8 cellular contexts compared by ENCODE assay signal in the genomic region with DNA sequence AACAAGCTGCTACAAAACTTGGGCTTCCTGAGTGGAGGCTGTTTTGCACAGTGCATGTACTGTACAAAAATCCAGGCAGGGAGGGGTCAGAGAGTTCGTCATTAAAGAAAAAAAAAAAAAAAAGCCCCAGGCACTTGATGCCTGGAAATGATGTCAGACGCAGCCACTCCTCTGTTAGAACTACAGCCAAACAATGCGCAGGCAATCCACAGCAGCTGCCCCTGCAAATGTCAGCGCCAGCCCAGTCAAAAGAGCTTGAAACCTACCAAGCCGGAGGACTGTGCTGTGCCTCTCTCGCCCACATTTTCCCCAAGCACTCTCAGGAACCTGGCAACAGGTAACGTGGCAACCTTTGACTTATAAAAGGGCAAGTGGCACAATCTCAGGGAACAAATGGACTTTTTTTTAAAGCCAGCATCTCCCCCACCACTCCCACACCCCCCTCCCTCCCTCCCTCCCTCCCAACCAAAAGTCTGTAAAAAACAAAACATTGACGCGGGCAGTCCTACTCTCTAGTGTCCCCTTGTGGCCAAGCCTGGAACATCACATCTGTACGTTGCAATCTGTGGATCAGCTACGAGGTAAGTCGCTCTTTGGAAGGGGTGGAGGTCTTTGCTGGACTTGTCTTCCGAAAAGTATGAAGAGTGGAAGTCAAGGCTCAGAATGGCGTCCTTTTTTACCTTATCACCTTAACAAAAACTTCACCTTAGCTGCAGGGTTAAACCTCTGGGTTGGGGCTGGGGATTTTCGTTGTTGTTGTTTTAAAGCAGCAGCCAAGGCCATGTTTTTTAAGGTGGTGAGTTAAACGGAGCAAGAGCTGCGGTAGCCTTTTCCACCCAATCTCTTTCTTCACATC.
DNase-seq lines count a peak whose midpoint lies in the region; ATAC-seq, FAIRE-seq and TF ChIP-seq lines count a peak whose summit lies in the region.

No MANE protein-coding gene starts in this region.

- H3K4me1 Mint-ChIP-seq in CD14-positive monocyte: peaks cover 46% of the 10 kb centered on the region
- peaks cover 58% of the 10 kb centered on the region for H3K4me1 Mint-ChIP-seq in activated CD4-positive, alpha-beta T cell treated with anti-CD3 and anti-CD28 coated beads, Interleukin-2, amount 10 ng/mL, durations not matched to agents 7 days and 5 days
- peaks cover 44% of the 10 kb centered on the region for H3K4me1 Mint-ChIP-seq in dendritic cell treated with granulocyte-macrophage colony-stimulating factor and Interleukin-4, amounts not matched to agents 40 ng/mL and 50 ng/mL, for 4 days (ENCODE audit: low read depth)

- in situ Hi-C loops in HepG2 (cut with HindIII; ENCODE audit: extremely low pct_ligation_motif_present, low pct_unique_long_range_greater_than_20kb): loop anchor here (5.0 kb wide), 3 partner anchors 73 to 312 kb away; a partner anchor contains a TSS

- peak overlapping the region; percentile 96 for H3K9ac ChIP-seq in HepG2 (ENCODE audit: insufficient read depth, low read depth, low read length)

- peak overlapping the region; percentile 73 to 94 (median 78) for H3K4me3 ChIP-seq in HepG2 (replicated peaks in 1 of 3; ENCODE audit: insufficient read depth in 1 of 3, low read depth in 2 of 3, low read length in 3 of 3)

- peaks cover 0 to 6% of the 10 kb centered on the region in 2 experiments; a peak in 2 of 5 replicates for H3K36me3 ChIP-seq in HepG2 (replicated peaks in 1 of 2; ENCODE audit: control insufficient read depth in 1 of 2, insufficient read depth in 2 of 2, low read length in 2 of 2)

- H3K27me3 Mint-ChIP-seq in CD14-positive monocyte (ENCODE audit: low read depth in 3 of 3): peaks cover 0 to 5% (median 0%) of the 10 kb centered on the region in 3 donors
- H3K27me3 Mint-ChIP-seq in activated CD4-positive, alpha-beta T cell treated with anti-CD3 and anti-CD28 coated beads, Interleukin-2, amount 10 ng/mL, durations not matched to agents 7 days and 5 days: no peaks in the 10 kb centered on the region
- no peaks in the 10 kb centered on the region for H3K27me3 Mint-ChIP-seq in dendritic cell treated with granulocyte-macrophage colony-stimulating factor and Interleukin-4, amounts not matched to agents 40 ng/mL and 50 ng/mL, for 4 days

- H4K20me1 ChIP-seq in HepG2 (ENCODE audit: insufficient read depth, low read length): no peaks in the 10 kb centered on the region

- TF ChIP-seq CTCF in CD14-positive monocyte (IDR thresholded peaks at IDR 0.05): peak; percentile 81
- peak; percentile 80 for TF ChIP-seq CTCF in HepG2 (CRISPR knock-in tag; IDR thresholded peaks at IDR 0.05)

- peaks cover 3 to 4% of the 10 kb centered on the region in 2 donors for H3K36me3 Mint-ChIP-seq in CD14-positive monocyte
- peaks cover 24% of the 10 kb centered on the region for H3K36me3 Mint-ChIP-seq in activated CD4-positive, alpha-beta T cell treated with anti-CD3 and anti-CD28 coated beads, Interleukin-2, amount 10 ng/mL, durations not matched to agents 7 days and 5 days (ENCODE audit: low read depth)
- H3K36me3 Mint-ChIP-seq in dendritic cell treated with granulocyte-macrophage colony-stimulating factor and Interleukin-4, amounts not matched to agents 40 ng/mL and 50 ng/mL, for 4 days (ENCODE audit: low read depth): peaks cover 21% of the 10 kb centered on the region

- TF ChIP-seq RAD21 in HepG2 (CRISPR knock-in tag; IDR thresholded peaks at IDR 0.05): 0 out of 2 replicates have a peak, but pooled peaks have one; percentile 9

- POLR2A ChIA-PET in activated CD4-positive, alpha-beta T cell treated with anti-CD3 and anti-CD28 coated beads, Interleukin-2, amount 10 ng/mL, durations not matched to agents 7 days and 5 days (lab: Charles Lee): interaction anchor here (0.6 to 1.8 kb wide), 9 partner anchors 11 to 346 kb away, joined by 3 to 13 read pairs (median 4); a partner anchor contains a TSS
- POLR2A ChIA-PET in HepG2 (lab: Yijun Ruan, JAX): interaction anchor here (0.7 to 11.2 kb wide), 21 partner anchors 9 to 1643 kb away, joined by 3 to 271 read pairs (median 12); a partner anchor contains a TSS

- H2AFZ ChIP-seq in HepG2 (ENCODE audit: low read length): no peak overlapping the region

- no peaks in the 10 kb centered on the region for H3K9me3 ChIP-seq in HepG2 (ENCODE audit: low read length)

- intact Hi-C loops in CD14-positive monocyte (cut with micrococcal nuclease): loop anchor here (2.0 to 10.0 kb wide), 7 partner anchors 131 to 949 kb away; a partner anchor contains a TSS
- intact Hi-C loops in dendritic cell treated with granulocyte-macrophage colony-stimulating factor and Interleukin-4, amounts not matched to agents 40 ng/mL and 50 ng/mL, for 4 days (cut with micrococcal nuclease): loop anchor here (1.0 to 10.0 kb wide), 3 partner anchors 145 to 959 kb away; no protein-coding TSS in a partner anchor
- intact Hi-C loops in HepG2 (cut with micrococcal nuclease; ENCODE audit: unreplicated experiment): loop anchor here (1.0 to 2.0 kb wide), 3 partner anchors 72 to 313 kb away; no protein-coding TSS in a partner anchor

- H3K27me3 ChIP-seq in HepG2 (ENCODE audit: control insufficient read depth in 1 of 2, insufficient read depth in 2 of 2, low read length in 2 of 2): no peaks in the 10 kb centered on the region; a peak in 1 of 5 replicates

- 0% methylated on average over 17 of the region's 17 CpGs for WGBS in HepG2 (ENCODE audit: low lambda C conversion rate)

- H3K4me2 ChIP-seq in HepG2 (ENCODE audit: low read depth, low read length): peak overlapping the region; percentile 95

- peak; percentile 59 to 64 for TF ChIP-seq POLR2A in HepG2 (IDR thresholded peaks at IDR 0.05; ENCODE audit: insufficient read depth in 1 of 2, low read depth in 2 of 2, low read length in 2 of 2)

- peaks cover 75% of the 10 kb centered on the region for H3K4me1 ChIP-seq in HepG2 (ENCODE audit: insufficient read depth, low read length)

- TF ChIP-seq EP300 in HepG2 (IDR thresholded peaks at IDR 0.05; ENCODE audit: low read depth in 2 of 2, low read length in 2 of 2) (peak in 1 of 2 experiments; percentile 54; a peak in 1 of 4 replicates), HepG2 (CRISPR knock-in tag; IDR thresholded peaks at IDR 0.05; ENCODE audit: borderline replicate concordance) (no peak)

- peaks cover 0 to 2% (median 0%) of the 10 kb centered on the region in 7 donors for H3K9me3 Mint-ChIP-seq in CD14-positive monocyte
- H3K9me3 Mint-ChIP-seq in activated CD4-positive, alpha-beta T cell treated with anti-CD3 and anti-CD28 coated beads, Interleukin-2, amount 10 ng/mL, durations not matched to agents 7 days and 5 days: no peaks in the 10 kb centered on the region
- no peaks in the 10 kb centered on the region for H3K9me3 Mint-ChIP-seq in dendritic cell treated with granulocyte-macrophage colony-stimulating factor and Interleukin-4, amounts not matched to agents 40 ng/mL and 50 ng/mL, for 4 days

- peak; percentile 83 for FAIRE-seq in HepG2 (lab: Jason Lieb, UNC)

- peak overlapping the region; percentile 92 to 99 (median 96) for H3K27ac Mint-ChIP-seq in CD14-positive monocyte
- H3K27ac Mint-ChIP-seq in activated CD4-positive, alpha-beta T cell treated with anti-CD3 and anti-CD28 coated beads, Interleukin-2, amount 10 ng/mL, durations not matched to agents 7 days and 5 days: peak overlapping the region; percentile 99
- H3K27ac Mint-ChIP-seq in dendritic cell treated with granulocyte-macrophage colony-stimulating factor and Interleukin-4, amounts not matched to agents 40 ng/mL and 50 ng/mL, for 4 days: peak overlapping the region; percentile 99

- peak overlapping the region; percentile 71 to 84 for H3K4me3 Mint-ChIP-seq in CD14-positive monocyte
- H3K4me3 Mint-ChIP-seq in activated CD4-positive, alpha-beta T cell treated with anti-CD3 and anti-CD28 coated beads, Interleukin-2, amount 10 ng/mL, durations not matched to agents 7 days and 5 days: peak overlapping the region; percentile 84
- H3K4me3 Mint-ChIP-seq in dendritic cell treated with granulocyte-macrophage colony-stimulating factor and Interleukin-4, amounts not matched to agents 40 ng/mL and 50 ng/mL, for 4 days: peak overlapping the region; percentile 75

- BruUV-seq in HepG2 (replicated peaks; lab: Mats Ljungman, UMichigan): no TSS peak

- peak overlapping the region; percentile 96 for H3K27ac ChIP-seq in HepG2 (ENCODE audit: extremely low read length, insufficient read depth, low read length)

- DNase-seq in CD14-positive monocyte (ENCODE audit: low spot score): peak; percentile 87
- DNase-seq in NCI-H524 treated with DMSO at 0.1 percent for 48 hours (lab: John Stamatoyannopoulos, UW): peak; percentile 37
- DNase-seq in activated CD4-positive, alpha-beta T cell treated with anti-CD3 and anti-CD28 coated beads, Interleukin-2, amount 10 ng/mL, durations not matched to agents 7 days and 5 days: peak; percentile 91
- DNase-seq in HepG2 (ENCODE audit: low spot score): peak; percentile 96
- peak; percentile 80 for DNase-seq in stimulated activated CD4-positive, alpha-beta T cell treated with anti-CD3 and anti-CD28 coated beads, Interleukin-4, amount 100 ng/mL, for 1 hour

- CTCF ChIA-PET in activated CD4-positive, alpha-beta T cell treated with anti-CD3 and anti-CD28 coated beads, Interleukin-2, amount 10 ng/mL, durations not matched to agents 7 days and 5 days (lab: Charles Lee): interaction anchor here (0.5 to 4.1 kb wide), 40 partner anchors 9 to 711 kb away, joined by 3 to 44 read pairs (median 4); no protein-coding TSS in a partner anchor
- CTCF ChIA-PET in HepG2 (lab: Yijun Ruan, JAX; ENCODE audit: low intra/inter-chr PET ratio, low total read pairs): interaction anchor here (0.7 to 3.7 kb wide), 3 partner anchors 8 to 72 kb away, joined by 3 to 20 read pairs (median 5); no protein-coding TSS in a partner anchor

- peaks cover 33% of the 10 kb centered on the region for H3K79me2 ChIP-seq in HepG2 (ENCODE audit: insufficient read depth, low read length)

- ATAC-seq in GM19324 (IDR thresholded peaks at IDR 0.05; ENCODE audit: low FRiP score, unreplicated experiment) (peak; percentile 60), HG03469 (IDR thresholded peaks at IDR 0.05; ENCODE audit: unreplicated experiment) (peak; percentile 46), HepG2 (peak; percentile 80)

TF ChIP-seq in HepG2, 621 proteins besides CTCF, POLR2A, EP300 and RAD21 (continues in another document):
- 0 out of 2 replicates have a peak, but pooled peaks have one; percentile 43 for TF ChIP-seq SATB2 (CRISPR knock-in tag; IDR thresholded peaks at IDR 0.05)
- TF ChIP-seq ERF (CRISPR knock-in tag; IDR thresholded peaks at IDR 0.05): no peak
- no peak for TF ChIP-seq ZNF839 (CRISPR knock-in tag; IDR thresholded peaks at IDR 0.05; ENCODE audit: borderline replicate concordance)
- no peak for TF ChIP-seq NCOA5 (CRISPR knock-in tag; IDR thresholded peaks at IDR 0.05)
- TF ChIP-seq ZNF781 (CRISPR knock-in tag; IDR thresholded peaks at IDR 0.05; ENCODE audit: borderline replicate concordance, not compliant biosample characterization): no peak
- no peak for TF ChIP-seq ZC3H13 (CRISPR knock-in tag; IDR thresholded peaks at IDR 0.05)
- TF ChIP-seq, protein P1, sequence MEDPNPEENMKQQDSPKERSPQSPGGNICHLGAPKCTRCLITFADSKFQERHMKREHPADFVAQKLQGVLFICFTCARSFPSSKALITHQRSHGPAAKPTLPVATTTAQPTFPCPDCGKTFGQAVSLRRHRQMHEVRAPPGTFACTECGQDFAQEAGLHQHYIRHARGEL (CRISPR knock-in tag; IDR thresholded peaks at IDR 0.05): no peak
- TF ChIP-seq ZNF343 (CRISPR knock-in tag; IDR thresholded peaks at IDR 0.05): 0 out of 2 replicates have a peak, but pooled peaks have one; percentile 55

Comparison
In these comparisons a context has a peak if more than half of its experiments do, and no peak if none do; other contexts are left out.
1. Peak in every context shown above with its lines: DNase-seq, ATAC-seq, H3K4me3 ChIP-seq and H3K27ac ChIP-seq.
2. DNase-seq: peak in every context shown above with its lines; median percentile 96 in HepG2; 91 in activated CD4-positive, alpha-beta T cell treated with anti-CD3 and anti-CD28 coated beads, Interleukin-2, amount 10 ng/mL, durations not matched to agents 7 days and 5 days; 87 in CD14-positive monocyte; 80 in stimulated activated CD4-positive, alpha-beta T cell treated with anti-CD3 and anti-CD28 coated beads, Interleukin-4, amount 100 ng/mL, for 1 hour; 37 in NCI-H524 treated with DMSO at 0.1 percent for 48 hours.